ENCODE assay signal across 19 cellular contexts in genomic region chr2:172425336-172425735, GRCh38.
"Had no signal": no experiment of that assay in that cellular context is flagged by ENCODE, and none has a peak within 500 bp of the region (broad histone marks: within the 10 kb centered on the region; RNA-seq: fewer than 3 reads in every experiment).

No MANE protein-coding gene starts in this region.

- H3K4me2 ChIP-seq: hepatocyte had no signal

- DNase-seq: activated CD4-positive, CD25-positive, alpha-beta regulatory T cell treated with anti-CD3 and anti-CD28 coated beads, Interleukin-2, amount 50 U/mL, for 72 hours; activated CD8-positive, alpha-beta memory T cell treated with anti-CD3 and anti-CD28 coated beads for 24 hours; activated gamma-delta T cell; activated T-cell treated with anti-CD3 and anti-CD28 coated beads, Interleukin-2, amount 50 U/mL, for 72 hours; dorsolateral prefrontal cortex; foreskin fibroblast; mesendoderm; natural killer cell; small intestine; stimulated activated CD4-positive, alpha-beta T cell treated with anti-CD3 and anti-CD28 coated beads, Interleukin-15, amount 100 ng/mL, for 24 hours; stimulated activated CD4-positive, alpha-beta T cell treated with anti-CD3 and anti-CD28 coated beads, Interleukin-4, amount 100 ng/mL, for 1 hour; stimulated activated naive CD8-positive, alpha-beta T cell treated with anti-CD3 and anti-CD28 coated beads, Interleukin-15, amount 100 ng/mL, for 72 hours; T1000; transverse colon had no signal

- H2AFZ ChIP-seq: hepatocyte had no signal

- H3K27ac Mint-ChIP-seq: activated naive CD8-positive, alpha-beta T cell; activated T-cell treated with anti-CD3 and anti-CD28 coated beads, Interleukin-2, amount 50 U/mL, for 72 hours; natural killer cell; stimulated activated naive CD8-positive, alpha-beta T cell treated with anti-CD3 and anti-CD28 coated beads, Interleukin-15, amount 100 ng/mL, for 72 hours had no signal

- H3K27ac ChIP-seq: dorsolateral prefrontal cortex, epithelial cell of prostate, hepatocyte, right atrium auricular region, suprapubic skin, transverse colon had no signal

- ATAC-seq: activated T-cell treated with anti-CD3 and anti-CD28 coated beads, Interleukin-2, amount 50 U/mL, for 72 hours; natural killer cell; stimulated activated naive CD8-positive, alpha-beta T cell treated with anti-CD3 and anti-CD28 coated beads, Interleukin-15, amount 100 ng/mL, for 72 hours had no signal

- H3K36me3 Mint-ChIP-seq: activated naive CD8-positive, alpha-beta T cell; natural killer cell had no signal

- H3K9me3 Mint-ChIP-seq: activated T-cell treated with anti-CD3 and anti-CD28 coated beads, Interleukin-2, amount 50 U/mL, for 72 hours; natural killer cell; stimulated activated naive CD8-positive, alpha-beta T cell treated with anti-CD3 and anti-CD28 coated beads, Interleukin-15, amount 100 ng/mL, for 72 hours had no signal

- H3K9me3 ChIP-seq: right atrium auricular region, suprapubic skin, transverse colon had no signal

- H3K4me3 ChIP-seq: dorsolateral prefrontal cortex, hepatocyte, right atrium auricular region, suprapubic skin, transverse colon had no signal

- H3K4me3 Mint-ChIP-seq: activated T-cell treated with anti-CD3 and anti-CD28 coated beads, Interleukin-2, amount 50 U/mL, for 72 hours; natural killer cell; stimulated activated naive CD8-positive, alpha-beta T cell treated with anti-CD3 and anti-CD28 coated beads, Interleukin-15, amount 100 ng/mL, for 72 hours had no signal

- H3K36me3 ChIP-seq: right atrium auricular region, suprapubic skin, transverse colon had no signal

- H3K27me3 Mint-ChIP-seq: activated naive CD8-positive, alpha-beta T cell; stimulated activated naive CD8-positive, alpha-beta T cell treated with anti-CD3 and anti-CD28 coated beads, Interleukin-15, amount 100 ng/mL, for 72 hours had no signal

- FAIRE-seq: small intestine had no signal

- H3K27me3 ChIP-seq: right atrium auricular region, suprapubic skin had no signal
